20 cellular contexts compared by ENCODE assay signal in the genomic region with DNA sequence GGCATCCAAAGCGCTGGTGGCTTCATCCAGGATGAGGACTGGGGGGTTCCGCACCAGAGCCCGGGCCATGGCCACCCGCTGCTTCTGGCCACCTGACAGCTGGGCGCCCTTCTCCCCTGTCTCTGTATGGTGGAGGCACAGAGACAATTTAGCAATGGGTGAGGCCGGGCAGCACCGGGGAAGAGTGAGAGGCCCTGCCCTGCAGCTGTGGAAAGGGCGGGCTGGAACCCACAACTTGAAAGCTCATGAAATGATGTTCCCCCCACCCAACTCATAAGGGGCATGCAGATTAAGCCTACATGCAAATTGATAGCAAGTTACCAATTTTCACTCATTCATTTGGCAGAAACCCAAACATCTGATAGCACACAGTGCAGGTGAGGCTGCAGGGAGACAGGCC. TPM values are rescaled to one million over a fixed set of nuclear protein-coding genes. Genes with fewer than 3 reads are reported as not detected.
A peak's percentile ranks its signal among the peaks of the same experiment; 100 is the strongest.
DNase-seq lines count a peak whose midpoint lies in the region; ATAC-seq and TF ChIP-seq lines count a peak whose summit lies in the region.
"Had no signal": no experiment of that assay in that cellular context is flagged by ENCODE, and none has a peak within 500 bp of the region (broad histone marks: within the 10 kb centered on the region; RNA-seq: fewer than 3 reads in every experiment).

No MANE protein-coding gene starts in this region.

- no peaks in the 10 kb centered on the region for H3K27me3 ChIP-seq in BLaER1 treated with 17β-estradiol and CSF1 and Interleukin-3, amounts not matched to agents 10 nM and 100 nM

- CTCF ChIA-PET in RWPE1 (lab: Yijun Ruan, JAX): interaction anchor here (0.6 kb wide), 1 partner anchor 72 kb away, joined by 7 read pairs; no protein-coding TSS in a partner anchor
- CTCF ChIA-PET in activated CD4-positive, alpha-beta memory T cell treated with anti-CD3 and anti-CD28 coated beads for 36 hours (lab: Charles Lee): no interaction called here

- H3K4me1 ChIP-seq in BLaER1 treated with 17β-estradiol and CSF1 and Interleukin-3, amounts not matched to agents 10 nM and 100 nM: peaks cover 9 to 37% (median 24%) of the 10 kb centered on the region in 10 experiments

- peaks cover 13 to 18% (median 17%) of the 10 kb centered on the region in 3 donors for H3K4me1 Mint-ChIP-seq in IgD-negative memory B cell
- no peaks in the 10 kb centered on the region for H3K4me1 Mint-ChIP-seq in activated CD4-positive, alpha-beta memory T cell treated with anti-CD3 and anti-CD28 coated beads for 36 hours (ENCODE audit: low read depth)
- H3K4me1 Mint-ChIP-seq: CD8-positive, alpha-beta memory T cell had no signal

- intact Hi-C loops in activated CD4-positive, alpha-beta memory T cell treated with anti-CD3 and anti-CD28 coated beads for 36 hours (cut with micrococcal nuclease): no loop called here

- H3K9ac ChIP-seq in BLaER1 treated with 17β-estradiol and CSF1 and Interleukin-3, amounts not matched to agents 10 nM and 100 nM: no peak overlapping the region
- H3K9ac ChIP-seq: GM23248 had no signal

- H3K36me3 Mint-ChIP-seq in IgD-negative memory B cell: no peaks in the 10 kb centered on the region
- H3K36me3 Mint-ChIP-seq in activated CD4-positive, alpha-beta memory T cell treated with anti-CD3 and anti-CD28 coated beads for 36 hours: no peaks in the 10 kb centered on the region
- H3K36me3 Mint-ChIP-seq: CD4-positive, CD25-positive, alpha-beta regulatory T cell; CD8-positive, alpha-beta memory T cell had no signal

- no peaks in the 10 kb centered on the region for H4K20me1 ChIP-seq in BLaER1 treated with 17β-estradiol and CSF1 and Interleukin-3, amounts not matched to agents 10 nM and 100 nM

- no peak for TF ChIP-seq CTCF in RWPE1 (conservative IDR thresholded peaks at IDR 0.05; ENCODE audit: low read depth)

- no peaks in the 10 kb centered on the region for H3K9me3 ChIP-seq in BLaER1 treated with 17β-estradiol and CSF1 and Interleukin-3, amounts not matched to agents 10 nM and 100 nM (replicated peaks in 1 of 11)

- peaks cover 0 to 32% (median 10%) of the 10 kb centered on the region in 11 experiments; a peak in 9 of 22 replicates for H3K36me3 ChIP-seq in BLaER1 treated with 17β-estradiol and CSF1 and Interleukin-3, amounts not matched to agents 10 nM and 100 nM

- no peak overlapping the region; a peak in 1 of 22 replicates for H3K27ac ChIP-seq in BLaER1 treated with 17β-estradiol and CSF1 and Interleukin-3, amounts not matched to agents 10 nM and 100 nM
- 0 out of 2 replicates have a peak overlapping the region, but pooled peaks have one; percentile 6 for H3K27ac ChIP-seq in RWPE1
- H3K27ac ChIP-seq: GM23248, HL-60 had no signal

- no peaks in the 10 kb centered on the region for H3K27me3 Mint-ChIP-seq in IgD-negative memory B cell
- H3K27me3 Mint-ChIP-seq in activated CD4-positive, alpha-beta memory T cell treated with anti-CD3 and anti-CD28 coated beads for 36 hours: no peaks in the 10 kb centered on the region
- H3K27me3 Mint-ChIP-seq: CD4-positive, CD25-positive, alpha-beta regulatory T cell; CD8-positive, alpha-beta memory T cell had no signal

- ATAC-seq in GM21360 (IDR thresholded peaks at IDR 0.05; ENCODE audit: unreplicated experiment): no peak
- ATAC-seq: K562 had no signal

- H3K9me3 Mint-ChIP-seq in IgD-negative memory B cell: peaks cover 0 to 1% (median 0%) of the 10 kb centered on the region in 3 donors
- no peaks in the 10 kb centered on the region for H3K9me3 Mint-ChIP-seq in activated CD4-positive, alpha-beta memory T cell treated with anti-CD3 and anti-CD28 coated beads for 36 hours
- H3K9me3 Mint-ChIP-seq: CD4-positive, CD25-positive, alpha-beta regulatory T cell; CD8-positive, alpha-beta memory T cell had no signal

- H3K4me3 Mint-ChIP-seq in IgD-negative memory B cell: peak overlapping the region in 3 of 4 donors; percentile 8 to 79 (median 51)
- no peak overlapping the region for H3K4me3 Mint-ChIP-seq in activated CD4-positive, alpha-beta memory T cell treated with anti-CD3 and anti-CD28 coated beads for 36 hours
- H3K4me3 Mint-ChIP-seq: CD4-positive, CD25-positive, alpha-beta regulatory T cell; CD8-positive, alpha-beta memory T cell had no signal

- H3K4me3 ChIP-seq in BLaER1 treated with 17β-estradiol and CSF1 and Interleukin-3, amounts not matched to agents 10 nM and 100 nM: no peak overlapping the region
- H3K4me3 ChIP-seq: GM23248, K562 had no signal

- DNase-seq in RWPE1 (ENCODE audit: low spot score) (no peak), ecto neural progenitor cell (ENCODE audit: low spot score) (peak; percentile 40), NCI-H2196 treated with DMSO at 0.1 percent for 48 hours (lab: John Stamatoyannopoulos, UW; ENCODE audit: unreplicated experiment) (no peak), GM19240 (ENCODE audit: insufficient read length, low spot score) (no peak)
- no peak for DNase-seq in activated CD4-positive, alpha-beta memory T cell treated with anti-CD3 and anti-CD28 coated beads for 36 hours
- DNase-seq: 8988T; C1 segment of cervical spinal cord; CD4-positive, CD25-positive, alpha-beta regulatory T cell; CD8-positive, alpha-beta memory T cell; COR-L47; DMS 273 treated with DMSO at 0.1 percent for 48 hours; DMS53; DND-41; GM23248; HCEC 1CT had no signal

- no peak overlapping the region for H3K27ac Mint-ChIP-seq in IgD-negative memory B cell
- no peak overlapping the region for H3K27ac Mint-ChIP-seq in activated CD4-positive, alpha-beta memory T cell treated with anti-CD3 and anti-CD28 coated beads for 36 hours

- POLR2A ChIA-PET in RWPE1 (lab: Yijun Ruan, JAX; ENCODE audit: low non-redundant PET): no interaction called here
- POLR2A ChIA-PET in activated CD4-positive, alpha-beta memory T cell treated with anti-CD3 and anti-CD28 coated beads for 36 hours (lab: Charles Lee): no interaction called here

- peak overlapping the region in 7 of 11 experiments; percentile 1 to 48 (median 35); a peak in 12 of 22 replicates for H3K4me2 ChIP-seq in BLaER1 treated with 17β-estradiol and CSF1 and Interleukin-3, amounts not matched to agents 10 nM and 100 nM

RNA-seq across cellular contexts. Expression of a gene that starts 34.1 kb away (rescaled TPM):
- polyA plus RNA-seq in IgD-negative memory B cell: 0.93 TPM
- total RNA-seq in activated CD4-positive, alpha-beta memory T cell treated with anti-CD3 and anti-CD28 coated beads for 36 hours: 1 to 10 TPM; 2.7 to 3.6 TPM

RNA-seq across cellular contexts. Expression of a gene that starts 36.3 kb away (rescaled TPM):
- 48.1 TPM for polyA plus RNA-seq in IgD-negative memory B cell
- total RNA-seq in activated CD4-positive, alpha-beta memory T cell treated with anti-CD3 and anti-CD28 coated beads for 36 hours: 10 to 100 TPM in 1 of 2 experiments, 1 to 10 TPM in 1; 10.0 to 10.4 TPM

RNA-seq across cellular contexts. Expression of a gene that starts 42.8 kb away (rescaled TPM):
- polyA plus RNA-seq in IgD-negative memory B cell: 20.2 TPM
- 10 to 100 TPM; 22.6 to 23.7 TPM for total RNA-seq in activated CD4-positive, alpha-beta memory T cell treated with anti-CD3 and anti-CD28 coated beads for 36 hours

RNA-seq across cellular contexts. Expression of a gene that starts 48.3 kb away (rescaled TPM):
- polyA plus RNA-seq in IgD-negative memory B cell: 296 TPM
- 100 to 1,000 TPM; 180 to 188 TPM for total RNA-seq in activated CD4-positive, alpha-beta memory T cell treated with anti-CD3 and anti-CD28 coated beads for 36 hours
